ENCODE assay signal across 11 cellular contexts in the genomic region with DNA sequence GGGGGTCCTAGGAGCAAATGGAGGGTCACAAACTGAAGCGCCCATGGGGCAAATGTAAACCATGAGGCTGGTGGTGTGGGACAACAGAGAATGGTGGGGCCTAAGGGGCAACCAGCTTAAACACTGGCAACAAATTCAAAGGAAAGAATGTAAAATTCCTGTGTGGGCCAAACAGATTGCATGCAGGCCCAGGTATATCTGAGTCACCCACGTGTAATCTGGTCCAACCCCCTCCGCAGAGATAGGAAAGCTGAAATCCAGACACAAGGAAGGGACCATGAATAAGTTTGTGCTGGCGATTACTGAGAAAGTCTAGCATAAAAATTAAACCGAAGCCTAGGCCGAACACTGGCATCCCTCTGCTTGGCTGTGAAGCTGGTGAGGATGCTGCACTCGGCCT.
DNase-seq lines count a peak whose midpoint lies in the region; TF ChIP-seq lines count a peak whose summit lies in the region.
"Had no signal": no experiment of that assay in that cellular context is flagged by ENCODE, and none has a peak within 500 bp of the region (broad histone marks: within the 10 kb centered on the region; RNA-seq: fewer than 3 reads in every experiment).

No MANE protein-coding gene starts in this region.

- TF ChIP-seq CTCF in Loucy (conservative IDR thresholded peaks at IDR 0.05; ENCODE audit: low read length) (no peak), chondrocyte (IDR thresholded peaks at IDR 0.05) (no peak), type B pancreatic cell (conservative IDR thresholded peaks at IDR 0.05) (no peak)

- no peak overlapping the region for H3K4me3 Mint-ChIP-seq in chondrocyte (ENCODE audit: unreplicated experiment)
- peak overlapping the region; percentile 6 for H3K4me3 Mint-ChIP-seq in type B pancreatic cell
- H3K4me3 Mint-ChIP-seq: nephron progenitor cell had no signal

- no peaks in the 10 kb centered on the region for H3K9me3 Mint-ChIP-seq in chondrocyte (ENCODE audit: low read depth)
- H3K9me3 Mint-ChIP-seq in type B pancreatic cell: no peaks in the 10 kb centered on the region
- H3K9me3 Mint-ChIP-seq: nephron progenitor cell had no signal

- H3K4me1 ChIP-seq in Loucy (ENCODE audit: insufficient read depth, low read length, poor library complexity, severe bottlenecking) (peaks cover 68% of the 10 kb centered on the region), mucosa of stomach (ENCODE audit: control insufficient read depth, insufficient read depth, low read length) (peaks cover 92% of the 10 kb centered on the region), SJCRH30 (peaks cover 43% of the 10 kb centered on the region)

- no peaks in the 10 kb centered on the region for H3K27me3 ChIP-seq in Loucy (ENCODE audit: insufficient read depth, low read length, poor library complexity, severe bottlenecking)
- H3K27me3 ChIP-seq in mucosa of stomach (ENCODE audit: control insufficient read depth, insufficient read depth, low read length): no peaks in the 10 kb centered on the region
- H3K27me3 ChIP-seq in SJCRH30: no peaks in the 10 kb centered on the region

- H3K36me3 ChIP-seq in Loucy (ENCODE audit: insufficient read depth, low read length) (no peaks in the 10 kb centered on the region), mucosa of stomach (ENCODE audit: control insufficient read depth, insufficient read depth, low read length) (peaks cover 3% of the 10 kb centered on the region), SJCRH30 (no peaks in the 10 kb centered on the region)

- H3F3A ChIP-seq in Loucy (ENCODE audit: low read depth): no peaks in the 10 kb centered on the region

- peaks cover 41% of the 10 kb centered on the region; the same call in 1 of the 2 replicates for H3K79me2 ChIP-seq in Loucy (ENCODE audit: insufficient read depth, low read length)

- no peaks in the 10 kb centered on the region for H4K20me1 ChIP-seq in Loucy (ENCODE audit: insufficient read depth, low read length, poor library complexity, severe bottlenecking)

- H3K4me3 ChIP-seq in Loucy (ENCODE audit: low read length, poor library complexity, severe bottlenecking) (no peak overlapping the region), mucosa of stomach (ENCODE audit: low read length) (no peak overlapping the region), SJCRH30 (no peak overlapping the region)

- no peaks in the 10 kb centered on the region for H3K9me2 ChIP-seq in Loucy (replicated peaks; ENCODE audit: low read depth, low read length)

- H3K27ac Mint-ChIP-seq in chondrocyte (ENCODE audit: unreplicated experiment): peak overlapping the region; percentile 13
- peak overlapping the region; percentile 93 for H3K27ac Mint-ChIP-seq in type B pancreatic cell
- H3K27ac Mint-ChIP-seq: nephron progenitor cell had no signal

- no peak overlapping the region for H2AFZ ChIP-seq in Loucy (ENCODE audit: low read length)

- H3K27me3 Mint-ChIP-seq in chondrocyte (ENCODE audit: low read depth) (no peaks in the 10 kb centered on the region), type B pancreatic cell (no peaks in the 10 kb centered on the region)

- H3K9me3 ChIP-seq in Loucy (ENCODE audit: insufficient read depth, low read depth, low read length): no peaks in the 10 kb centered on the region
- H3K9me3 ChIP-seq in mucosa of stomach (ENCODE audit: control insufficient read depth, low read length): no peaks in the 10 kb centered on the region
- no peaks in the 10 kb centered on the region for H3K9me3 ChIP-seq in SJCRH30 (replicated peaks)

- no peak overlapping the region for H3K27ac ChIP-seq in SJCRH30

- H3K4me1 Mint-ChIP-seq in chondrocyte (ENCODE audit: low read depth): peaks cover 63% of the 10 kb centered on the region
- peaks cover 58% of the 10 kb centered on the region for H3K4me1 Mint-ChIP-seq in type B pancreatic cell (ENCODE audit: unreplicated experiment)

- H3K36me3 Mint-ChIP-seq in chondrocyte (ENCODE audit: low read depth): peaks cover 1% of the 10 kb centered on the region
- H3K36me3 Mint-ChIP-seq in type B pancreatic cell: peaks cover 5% of the 10 kb centered on the region

- DNase-seq in chondrocyte (ENCODE audit: low spot score) (no peak), type B pancreatic cell (ENCODE audit: extremely low spot score, unreplicated experiment) (no peak), OCI-M2 (lab: John Stamatoyannopoulos, UW; ENCODE audit: unreplicated experiment) (no peak), SJCRH30 (no peak)
- no peak for DNase-seq in stimulated activated CD4-positive, alpha-beta T cell treated with anti-CD3 and anti-CD28 coated beads, Interleukin-1b, Interleukin-23, amount 100 ng/mL, for 48 hours
- DNase-seq: caudate nucleus, DMS53, nephron progenitor cell, T-helper 2 cell had no signal

- H3K9ac ChIP-seq in Loucy (ENCODE audit: low read depth, low read length, poor library complexity, severe bottlenecking) (peak overlapping the region; percentile 30), mucosa of stomach (ENCODE audit: low read length) (peak overlapping the region; percentile 50)

- H3K4me2 ChIP-seq in Loucy (ENCODE audit: low read depth, low read length, poor library complexity, severe bottlenecking): no peak overlapping the region
